10 cellular contexts compared by ENCODE assay signal in genomic region chr11:4700436-4700820, GRCh38. TPM values are rescaled to one million over a fixed set of nuclear protein-coding genes. Genes with fewer than 3 reads are reported as not detected.
"Had no signal": no experiment of that assay in that cellular context is flagged by ENCODE, and none has a peak within 500 bp of the region (broad histone marks: within the 10 kb centered on the region; RNA-seq: fewer than 3 reads in every experiment).

No MANE protein-coding gene starts in this region.

- DNase-seq: GOT3, H7, HFFc6 had no signal

- H3K4me3 Mint-ChIP-seq: HFFc6, IgD-negative memory B cell had no signal

- ATAC-seq: HCT116, HepG2 had no signal

- H3K4me1 Mint-ChIP-seq: IgD-negative memory B cell had no signal

- H3K36me3 ChIP-seq: HAP-1 had no signal

- H3K36me3 Mint-ChIP-seq: IgD-negative memory B cell had no signal

- H3K9me3 ChIP-seq: HAP-1 had no signal

- H3K27ac Mint-ChIP-seq: HFFc6, IgD-negative memory B cell had no signal

- H3K4me1 ChIP-seq: HAP-1 had no signal

- H3K4me3 ChIP-seq: HAP-1 had no signal

- H3K27ac ChIP-seq: HL-60 had no signal

RNA-seq across cellular contexts. Expression of gene OR51E2, which starts 2.8 kb away (rescaled TPM):
- total RNA-seq: H7, HepG2, HT1080 had no signal
- polyA plus RNA-seq: HepG2, IgD-negative memory B cell had no signal

RNA-seq across cellular contexts. Expression of gene MMP26, which starts 4.2 kb away (rescaled TPM):
- total RNA-seq: H4, H7, HepG2, HFFc6, HT1080 had no signal
- polyA plus RNA-seq: HepG2, IgD-negative memory B cell had no signal

RNA-seq across cellular contexts. Expression of gene OR51E1, which starts 56.6 kb away (rescaled TPM):
- total RNA-seq: H4, H7, HepG2, HFFc6, HT1080 had no signal
- polyA plus RNA-seq: HepG2, IgD-negative memory B cell had no signal
